29 cellular contexts compared by ENCODE assay signal in the genomic region with DNA sequence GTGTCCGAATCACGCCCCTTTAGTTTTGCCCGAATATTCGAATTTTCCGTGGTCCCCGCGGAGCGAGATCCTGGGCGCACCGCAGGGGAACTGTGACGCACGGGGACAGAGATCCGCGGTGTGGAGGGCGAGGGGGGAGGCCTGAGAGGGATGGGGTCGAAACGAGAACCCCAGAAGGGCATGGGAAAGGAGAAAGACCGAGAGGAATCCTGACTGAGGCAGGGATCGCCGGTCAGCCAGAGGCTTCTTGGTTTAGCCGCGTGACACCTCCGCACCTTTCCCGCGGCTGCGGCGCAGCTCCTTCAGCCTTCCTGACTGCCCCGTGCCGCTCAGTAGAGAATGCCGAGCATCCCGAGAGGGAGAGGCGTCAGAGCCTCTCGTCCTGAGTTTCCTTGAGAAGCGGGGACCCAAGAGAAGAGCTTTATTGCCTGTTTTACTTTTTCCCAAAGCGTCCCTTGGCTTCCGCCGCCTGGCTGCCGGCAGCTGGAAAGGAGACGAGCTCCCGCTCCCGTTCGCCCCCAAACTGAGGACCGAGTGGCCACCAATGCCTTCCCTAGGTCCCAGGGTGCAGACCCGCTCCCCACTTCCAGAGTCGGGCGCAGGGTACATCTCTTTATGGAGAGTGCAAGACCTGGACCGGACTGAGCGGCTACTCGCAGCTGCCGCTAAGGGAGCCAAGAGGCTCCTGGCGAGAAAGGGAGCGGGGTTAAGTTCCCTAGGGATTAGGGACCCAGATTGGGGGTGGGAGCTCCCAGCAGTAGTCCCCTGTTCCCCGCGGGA. TPM values are rescaled to one million over a fixed set of nuclear protein-coding genes. Genes with fewer than 3 reads are reported as not detected.
DNase-seq lines count a peak whose midpoint lies in the region; ATAC-seq, FAIRE-seq and TF ChIP-seq lines count a peak whose summit lies in the region.
"Had no signal": no experiment of that assay in that cellular context is flagged by ENCODE, and none has a peak within 500 bp of the region (broad histone marks: within the 10 kb centered on the region; RNA-seq: fewer than 3 reads in every experiment).

No MANE protein-coding gene starts in this region.

- H3K27me3 Mint-ChIP-seq in endodermal cell (ENCODE audit: insufficient read depth) (peaks cover 89% of the 10 kb centered on the region), nephron (ENCODE audit: low read depth) (peaks cover 92% of the 10 kb centered on the region)

- POLR2A ChIA-PET in A549 (lab: Yijun Ruan, JAX) (no interaction called here), HEK293T (lab: Yijun Ruan, JAX) (no interaction called here)

- no peak for TF ChIP-seq POLR2A in A549 (IDR thresholded peaks at IDR 0.05; ENCODE audit: low read length)

- H3K4me3 ChIP-seq in A549 (no peak overlapping the region), endodermal cell (ENCODE audit: low read length) (peak overlapping the region; percentile 76)
- H3K4me3 ChIP-seq: BLaER1 treated with 17β-estradiol and CSF1 and Interleukin-3, amounts not matched to agents 10 nM and 100 nM had no signal

- peak overlapping the region; percentile 32; the same call in 2 of the 3 replicates for H3K4me2 ChIP-seq in A549
- H3K4me2 ChIP-seq: BLaER1 treated with 17β-estradiol and CSF1 and Interleukin-3, amounts not matched to agents 10 nM and 100 nM had no signal

- ATAC-seq in A549 (peak in 1 of 2 experiments; percentile 18; a peak in 1 of 6 replicates), HG02623 (IDR thresholded peaks at IDR 0.05; ENCODE audit: unreplicated experiment) (no peak)
- ATAC-seq: activated T-cell treated with anti-CD3 and anti-CD28 coated beads, Interleukin-2, amount 50 U/mL, for 4 hours; PC-3 had no signal

- H3K27me3 ChIP-seq in endodermal cell (ENCODE audit: control insufficient read depth, insufficient read depth, low read length, poor library complexity, severe bottlenecking): peaks cover 82% of the 10 kb centered on the region

- FAIRE-seq in A549 (lab: Jason Lieb, UNC): no peak
- FAIRE-seq: frontal cortex had no signal

- H3K27ac ChIP-seq in A549: no peak overlapping the region
- no peak overlapping the region for H3K27ac ChIP-seq in endodermal cell (ENCODE audit: low read depth, low read length)
- H3K27ac ChIP-seq: BLaER1 treated with 17β-estradiol and CSF1 and Interleukin-3, amounts not matched to agents 10 nM and 100 nM; parathyroid adenoma had no signal

- TF ChIP-seq CTCF in A549 (IDR thresholded peaks at IDR 0.05) (no peak), endodermal cell (conservative IDR thresholded peaks at IDR 0.05) (no peak), nephron (IDR thresholded peaks at IDR 0.05; ENCODE audit: unreplicated experiment in 3 of 3) (no peak)

- no peaks in the 10 kb centered on the region for H3K9me3 ChIP-seq in A549
- H3K9me3 ChIP-seq in endodermal cell (ENCODE audit: control insufficient read depth, low read length): no peaks in the 10 kb centered on the region

- in situ Hi-C loops in G401 (cut with HindIII; ENCODE audit: low sequenced_read_pairs): no loop called here

- WGBS in A549 (ENCODE audit: missing lambda C conversion rate): 11% methylated on average over 27 of the region's 54 CpGs
- 2% methylated on average over 54 of the region's 54 CpGs; no CpG with 5 or more reads in 1 of the 2 experiments for whole genome bisulfite sequencing in endodermal cell (ENCODE audit: insufficient coverage in 1 of 2, insufficient read length in 1 of 2), 2 experiments

- H3K4me1 ChIP-seq in A549 (peaks cover 17% of the 10 kb centered on the region; the same call in 1 of the 3 replicates), endodermal cell (ENCODE audit: control insufficient read depth, insufficient read depth, low read length) (no peaks in the 10 kb centered on the region)
- H3K4me1 ChIP-seq: BLaER1 treated with 17β-estradiol and CSF1 and Interleukin-3, amounts not matched to agents 10 nM and 100 nM; parathyroid adenoma had no signal

- TF ChIP-seq EP300 in A549 (IDR thresholded peaks at IDR 0.05): no peak

- DNase-seq in A549 (ENCODE audit: low read depth in 1 of 2, low spot score in 1 of 2) (no peak), HEK293T (ENCODE audit: extremely low spot score) (peak; percentile 10), endodermal cell (peak; percentile 58), G401 (ENCODE audit: low spot score) (no peak)
- no peak for DNase-seq in activated CD4-positive, CD25-positive, alpha-beta regulatory T cell (lab: John Stamatoyannopoulos, UW)
- DNase-seq in central memory CD4-positive, alpha-beta T cell: no peak
- DNase-seq: ACHN; activated CD8-positive, alpha-beta memory T cell treated with anti-CD3 and anti-CD28 coated beads for 24 hours; activated naive CD4-positive, alpha-beta T cell treated with Interleukin-2 at 50 U/mL for 16 hours; activated T-cell treated with anti-CD3 and anti-CD28 coated beads, Interleukin-2, amount 50 U/mL, for 4 hours; amniotic stem cell; Calu3; EL; erythroblast; MV-4-11; naive B cell; NCI-H187; NCI-H345; PC-3; SHP77 treated with DMSO at 0.1 percent for 48 hours had no signal

- H3K4me3 Mint-ChIP-seq in endodermal cell (peak overlapping the region; percentile 55), nephron (peak overlapping the region; percentile 66 to 69 (median 66))
- H3K4me3 Mint-ChIP-seq: activated T-cell treated with anti-CD3 and anti-CD28 coated beads, Interleukin-2, amount 50 U/mL, for 4 hours; central memory CD8-positive, alpha-beta T cell had no signal

- no peak overlapping the region for H3K9ac ChIP-seq in endodermal cell (ENCODE audit: extremely low read depth, low read length, poor library complexity, severe bottlenecking)
- H3K9ac ChIP-seq: BLaER1 treated with 17β-estradiol and CSF1 and Interleukin-3, amounts not matched to agents 10 nM and 100 nM; parathyroid adenoma had no signal

- H3K36me3 ChIP-seq in endodermal cell (ENCODE audit: control insufficient read depth, insufficient read depth, low read length): no peaks in the 10 kb centered on the region
- H3K36me3 ChIP-seq: BLaER1 treated with 17β-estradiol and CSF1 and Interleukin-3, amounts not matched to agents 10 nM and 100 nM had no signal

- H3K36me3 Mint-ChIP-seq in endodermal cell (ENCODE audit: low read depth): no peaks in the 10 kb centered on the region
- peaks cover 6% of the 10 kb centered on the region for H3K36me3 Mint-ChIP-seq in nephron (ENCODE audit: low read depth)
- H3K36me3 Mint-ChIP-seq: memory B cell had no signal

- H3K27ac Mint-ChIP-seq in endodermal cell: no peak overlapping the region
- no peak overlapping the region for H3K27ac Mint-ChIP-seq in nephron
- H3K27ac Mint-ChIP-seq: memory B cell, naive B cell had no signal

- CTCF ChIA-PET in A549 (lab: Yijun Ruan, JAX) (interaction anchor here (1.1 kb wide), 1 partner anchor 330 kb away, joined by 6 read pairs; no protein-coding TSS in a partner anchor), HEK293T (lab: Yijun Ruan, JAX) (interaction anchor here (1.9 kb wide), 1 partner anchor 185 kb away, joined by 6 read pairs; no protein-coding TSS in a partner anchor)

- peaks cover 2% of the 10 kb centered on the region for H3K4me1 Mint-ChIP-seq in endodermal cell
- peaks cover 9% of the 10 kb centered on the region for H3K4me1 Mint-ChIP-seq in nephron

- peaks cover 65% of the 10 kb centered on the region for H3K9me3 Mint-ChIP-seq in endodermal cell
- H3K9me3 Mint-ChIP-seq in nephron: peaks cover 40% of the 10 kb centered on the region
- H3K9me3 Mint-ChIP-seq: activated T-cell treated with anti-CD3 and anti-CD28 coated beads, Interleukin-2, amount 50 U/mL, for 4 hours; central memory CD8-positive, alpha-beta T cell; memory B cell had no signal

- no peak for TF ChIP-seq RAD21 in A549 (conservative IDR thresholded peaks at IDR 0.05 in 1 of 2, IDR thresholded peaks at IDR 0.05 in 1 of 2)

TF ChIP-seq in A549, 52 proteins besides CTCF, POLR2A, EP300 and RAD21:
- no peak for TF ChIP-seq KDM1A (IDR thresholded peaks at IDR 0.05; ENCODE audit: low read depth)

TF ChIP-seq in HEK293T, 16 proteins besides CTCF, POLR2A, EP300 and RAD21:
- TF ChIP-seq, protein P1, sequence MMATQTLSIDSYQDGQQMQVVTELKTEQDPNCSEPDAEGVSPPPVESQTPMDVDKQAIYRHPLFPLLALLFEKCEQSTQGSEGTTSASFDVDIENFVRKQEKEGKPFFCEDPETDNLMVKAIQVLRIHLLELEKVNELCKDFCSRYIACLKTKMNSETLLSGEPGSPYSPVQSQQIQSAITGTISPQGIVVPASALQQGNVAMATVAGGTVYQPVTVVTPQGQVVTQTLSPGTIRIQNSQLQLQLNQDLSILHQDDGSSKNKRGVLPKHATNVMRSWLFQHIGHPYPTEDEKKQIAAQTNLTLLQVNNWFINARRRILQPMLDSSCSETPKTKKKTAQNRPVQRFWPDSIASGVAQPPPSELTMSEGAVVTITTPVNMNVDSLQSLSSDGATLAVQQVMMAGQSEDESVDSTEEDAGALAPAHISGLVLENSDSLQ (IDR thresholded peaks at IDR 0.05): no peak
- TF ChIP-seq BHLHE40 (IDR thresholded peaks at IDR 0.05; ENCODE audit: borderline replicate concordance) (no peak), ZNF384 (IDR thresholded peaks at IDR 0.05) (no peak), SP1 (IDR thresholded peaks at IDR 0.05) (no peak), FOXA1 (IDR thresholded peaks at IDR 0.05) (no peak), LEF1 (IDR thresholded peaks at IDR 0.05; ENCODE audit: borderline replicate concordance) (no peak), ARNT (IDR thresholded peaks at IDR 0.05) (no peak), NFRKB (IDR thresholded peaks at IDR 0.05) (no peak), ELF4 (IDR thresholded peaks at IDR 0.05) (no peak), HDGF (IDR thresholded peaks at IDR 0.05; ENCODE audit: borderline replicate concordance) (no peak), FOXM1 (IDR thresholded peaks at IDR 0.05; ENCODE audit: borderline replicate concordance) (no peak), L3MBTL2 (conservative IDR thresholded peaks at IDR 0.05) (no peak), CTBP1 (IDR thresholded peaks at IDR 0.05; ENCODE audit: borderline replicate concordance) (no peak), SUZ12 (IDR thresholded peaks at IDR 0.05) (no peak), FOXK2 (IDR thresholded peaks at IDR 0.05) (no peak), TARDBP (IDR thresholded peaks at IDR 0.05) (no peak)

RNA-seq across cellular contexts. Expression of a gene that starts 0.9 kb away (rescaled TPM):
- 0.04 TPM in 1 of 2 replicates, not detected in the other for polyA plus RNA-seq in A549 (2011; rRNA removed)
- polyA plus RNA-seq in A549 (2012; cell fraction: cytosol; rRNA removed): 0.01 and 0.04 TPM in 2 replicates
- 0.10 TPM in 1 of 2 replicates, not detected in the other for polyA plus RNA-seq in A549 (2012; cell fraction: nucleus; rRNA removed)
- polyA plus RNA-seq in A549 (2017; fragmentation: RNase III; extraction: RNeasy Plus Mini Kit Qiagen cat#74134 plus additional on column Dnase treatment): not detected in 3 replicates
- polyA minus RNA-seq in A549 (2011; rRNA and poly(A)+ RNA removed): not detected in 2 replicates
- under 1 TPM; 0.18 to 0.70 TPM for total RNA-seq in endodermal cell
- polyA plus RNA-seq in endodermal cell (2013, experiment 1 of 2): 0.96 TPM
- 1.2 TPM for polyA plus RNA-seq in endodermal cell (2013, experiment 2 of 2)
- total RNA-seq in G401 (2014; rRNA removed; shearing (Covaris generic)): not detected in 2 replicates
- total RNA-seq: activated T-cell treated with anti-CD3 and anti-CD28 coated beads, Interleukin-2, amount 50 U/mL, for 4 hours; Calu3; frontal cortex; H4; PC-3; ureter had no signal

Comparison
In these comparisons a context has a peak if more than half of its experiments do, and no peak if none do; other contexts are left out.
1. DNase-seq: peak in HEK293T (single experiment) and endodermal cell (single experiment); none in A549 (0 of 2), activated CD4-positive, CD25-positive, alpha-beta regulatory T cell (0 of 4), G401 (single experiment) and central memory CD4-positive, alpha-beta T cell (single experiment).